34 cellular contexts compared by ENCODE assay signal in the genomic region with DNA sequence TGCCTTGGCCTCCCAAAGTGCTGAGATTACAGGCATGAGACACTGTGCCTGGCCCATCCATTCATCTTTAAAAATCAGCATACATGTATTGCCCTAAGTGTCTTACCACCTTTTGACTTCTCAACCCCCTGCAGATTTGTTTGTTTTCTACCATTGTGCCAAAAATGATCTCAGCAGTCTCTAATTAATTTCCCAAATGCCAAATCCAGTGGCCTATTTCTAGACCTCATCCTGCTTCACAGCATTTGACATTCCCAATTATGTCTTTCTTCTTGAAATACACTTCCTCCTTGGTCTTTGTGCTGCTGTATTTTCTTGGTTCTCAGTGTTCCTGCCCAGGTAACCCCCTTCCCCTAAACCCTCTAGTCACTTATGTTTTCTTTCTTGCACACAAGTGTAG.
"Had no signal": no experiment of that assay in that cellular context is flagged by ENCODE, and none has a peak within 500 bp of the region (broad histone marks: within the 10 kb centered on the region; RNA-seq: fewer than 3 reads in every experiment).

No MANE protein-coding gene starts in this region.

- FAIRE-seq: bronchial epithelial cell had no signal

- ATAC-seq: activated naive CD8-positive, alpha-beta T cell treated with anti-CD3 and anti-CD28 coated beads, Interleukin-2, amount 50 U/mL, for 24 hours; PC-3; SK-N-SH treated with all-trans-retinoic acid at 6 μM for 48 hours had no signal

- DNase-seq: activated B cell treated with CpG ODN at 0.5 μM for 24 hours; activated CD4-positive, alpha-beta memory T cell treated with anti-CD3 and anti-CD28 coated beads for 36 hours; activated CD4-positive, alpha-beta T cell treated with anti-CD3 and anti-CD28 coated beads for 4 hours; activated CD4-positive, alpha-beta T cell treated with anti-CD3 and anti-CD28 coated beads, Interleukin-2, amount 50 U/mL, for 1 hour; activated CD4-positive, CD25-positive, alpha-beta regulatory T cell treated with anti-CD3 and anti-CD28 coated beads, Interleukin-2, amount 50 U/mL, for 72 hours; activated CD8-positive, alpha-beta memory T cell treated with anti-CD3 and anti-CD28 coated beads, Interleukin-2, amount 50 U/mL, for 4 hours; activated effector memory CD4-positive, alpha-beta T cell treated with Interleukin-2 at 50 U/mL for 16 hours; activated naive CD4-positive, alpha-beta T cell treated with anti-CD3 and anti-CD28 coated beads, Interleukin-2, amount 10 ng/mL, durations not matched to agents 7 days and 5 days; activated naive CD8-positive, alpha-beta T cell treated with anti-CD3 and anti-CD28 coated beads, Interleukin-2, amount 50 U/mL, for 24 hours; activated T-cell treated with anti-CD3 and anti-CD28 coated beads for 4 hours; activated T-cell treated with anti-CD3 and anti-CD28 coated beads, Interleukin-2, amount 50 U/mL, for 48 hours; anterior cingulate cortex; NCI-H1092 treated with DMSO at 0.1 percent for 48 hours; NCI-H1436; NCI-H1694; NCI-H1930; NCI-H2081 treated with DMSO at 0.1 percent for 48 hours; NCI-H2171; NCI-H2227 treated with DMSO at 0.1 percent for 48 hours; NCI-H446; NCI-H510A treated with DMSO at 0.1 percent for 48 hours; NCI-H526 treated with DMSO at 0.1 percent for 48 hours; NCI-H82; NK-92 treated with Interleukin-12 subunit alpha and Interleukin-12 subunit beta, amount 100 ng/mL, for 24 hours; PC-3; Peyer's patch; RPMI8226; SHP77 treated with DMSO at 0.1 percent for 48 hours; SW 1271; T-helper 1 cell; T-helper 2 cell; T-helper 9 cell had no signal
